Comparison of ENCODE assay signal across 2 cellular contexts in genomic region chr6:4946521-4946920, GRCh38.
TF ChIP-seq lines count a peak whose summit lies in the region.

No MANE protein-coding gene starts in this region.

TF ChIP-seq in HepG2, 621 proteins besides CTCF, POLR2A, EP300 and RAD21:
- no peak for TF ChIP-seq JUN (CRISPR knock-in tag; IDR thresholded peaks at IDR 0.05)

TF ChIP-seq in H1, 55 proteins besides CTCF, POLR2A, EP300 and RAD21:
- TF ChIP-seq RXRA (IDR thresholded peaks at IDR 0.05; ENCODE audit: insufficient read depth, low read depth, low read length) (no peak), POLR2AphosphoS5 (IDR thresholded peaks at IDR 0.05; ENCODE audit: low read depth, low read length) (0 out of 2 replicates have a peak, but pooled peaks have one; percentile 26), SP4 (IDR thresholded peaks at IDR 0.05; ENCODE audit: low read length) (no peak), ASH2L (IDR thresholded peaks at IDR 0.05; ENCODE audit: low read length) (no peak)
